ENCODE assay signal across 13 cellular contexts in the genomic region with DNA sequence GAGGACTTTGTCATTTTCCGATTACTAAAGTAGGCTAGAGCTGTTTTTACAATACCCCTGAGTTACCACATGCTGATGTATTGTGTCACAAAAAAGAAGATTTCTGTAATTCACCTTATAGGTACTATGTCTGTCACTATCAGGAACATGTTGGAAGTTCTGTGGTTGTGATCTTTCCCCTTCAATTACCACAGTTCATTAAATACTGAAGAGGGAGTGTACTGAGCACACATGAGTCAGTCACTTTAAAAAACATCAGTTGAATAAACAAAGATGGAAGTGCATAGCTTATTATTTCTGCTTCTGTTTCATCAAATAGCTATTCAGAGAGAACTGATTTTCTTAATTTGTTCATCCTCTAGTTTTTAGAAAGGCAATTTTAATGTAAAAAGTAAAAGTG. TPM values are rescaled to one million over a fixed set of nuclear protein-coding genes. Genes with fewer than 3 reads are reported as not detected.
DNase-seq lines count a peak whose midpoint lies in the region; ATAC-seq and TF ChIP-seq lines count a peak whose summit lies in the region.
"Had no signal": no experiment of that assay in that cellular context is flagged by ENCODE, and none has a peak within 500 bp of the region (broad histone marks: within the 10 kb centered on the region; RNA-seq: fewer than 3 reads in every experiment).

No MANE protein-coding gene starts in this region.

- DNase-seq in NCI-H2196 (lab: John Stamatoyannopoulos, UW; ENCODE audit: unreplicated experiment) (peak; percentile 12), NCI-H2196 treated with DMSO at 0.1 percent for 48 hours (lab: John Stamatoyannopoulos, UW; ENCODE audit: unreplicated experiment) (no peak), NCI-H510A treated with DMSO at 0.1 percent for 48 hours (lab: John Stamatoyannopoulos, UW) (peak; percentile 46), epithelial cell of proximal tubule (ENCODE audit: low read depth) (peak; percentile 37), GM23338 (ENCODE audit: low spot score) (no peak), tibial nerve (ENCODE audit: low spot score in 2 of 2) (no peak), upper lobe of right lung (no peak)
- DNase-seq in stimulated activated effector memory CD8-positive, alpha-beta T cell treated with anti-CD3 and anti-CD28 coated beads, Interleukin-12 subunit alpha, Interleukin-12 subunit beta, amount 100 ng/mL, for 72 hours (ENCODE audit: low spot score in 2 of 2): no peak
- DNase-seq: ACHN; activated CD4-positive, alpha-beta T cell treated with anti-CD3 and anti-CD28 coated beads, Interleukin-2, amount 50 U/mL, for 48 hours; natural killer cell; T-cell had no signal

- no peaks in the 10 kb centered on the region for H3K27me3 Mint-ChIP-seq in GM23338 (ENCODE audit: insufficient read depth, low read depth, poor library complexity)
- H3K27me3 Mint-ChIP-seq: activated naive CD8-positive, alpha-beta T cell; T-cell had no signal

- H3K4me1 Mint-ChIP-seq in stimulated activated effector memory CD8-positive, alpha-beta T cell treated with anti-CD3 and anti-CD28 coated beads, Interleukin-12 subunit alpha, Interleukin-12 subunit beta, amount 100 ng/mL, for 72 hours: peaks cover 9% of the 10 kb centered on the region
- H3K4me1 Mint-ChIP-seq in GM23338: peaks cover 7% of the 10 kb centered on the region; the same call in 2 of the 3 replicates
- H3K4me1 Mint-ChIP-seq: T-cell had no signal

- no peak for TF ChIP-seq POLR2A in tibial nerve (IDR thresholded peaks at IDR 0.05)

- no peaks in the 10 kb centered on the region for H4K20me1 ChIP-seq in GM23338 (replicated peaks; ENCODE audit: insufficient read depth)

- H3K4me3 ChIP-seq in epithelial cell of proximal tubule (ENCODE audit: low read depth, low read length): no peak overlapping the region
- no peak overlapping the region for H3K4me3 ChIP-seq in GM23338
- no peak overlapping the region for H3K4me3 ChIP-seq in tibial nerve
- H3K4me3 ChIP-seq in upper lobe of right lung: no peak overlapping the region

- no peak for ATAC-seq in stimulated activated effector memory CD8-positive, alpha-beta T cell treated with anti-CD3 and anti-CD28 coated beads, Interleukin-12 subunit alpha, Interleukin-12 subunit beta, amount 100 ng/mL, for 72 hours
- no peak for ATAC-seq in GM23338
- no peak for ATAC-seq in upper lobe of right lung
- ATAC-seq: natural killer cell, T-cell had no signal

- no peaks in the 10 kb centered on the region for H3F3A ChIP-seq in GM23338 (replicated peaks; ENCODE audit: low read depth)

- TF ChIP-seq CTCF in epithelial cell of proximal tubule (conservative IDR thresholded peaks at IDR 0.05; ENCODE audit: low read depth, low read length) (no peak), GM23338 (conservative IDR thresholded peaks at IDR 0.05; ENCODE audit: low read depth in 2 of 2) (no peak), tibial nerve (IDR thresholded peaks at IDR 0.05) (no peak), upper lobe of right lung (IDR thresholded peaks at IDR 0.05) (no peak)

- H3K27ac ChIP-seq in GM23338 (ENCODE audit: low read depth) (no peak overlapping the region), tibial nerve (no peak overlapping the region), upper lobe of right lung (no peak overlapping the region)

- no peaks in the 10 kb centered on the region for H3K79me2 ChIP-seq in GM23338 (replicated peaks; ENCODE audit: insufficient read depth)

- H3K9me3 ChIP-seq in tibial nerve (no peaks in the 10 kb centered on the region), upper lobe of right lung (no peaks in the 10 kb centered on the region)

- H2AFZ ChIP-seq in GM23338: no peak overlapping the region

- no peak overlapping the region for H3K4me2 ChIP-seq in GM23338

- peak overlapping the region; percentile 27 for H3K27ac Mint-ChIP-seq in stimulated activated effector memory CD8-positive, alpha-beta T cell treated with anti-CD3 and anti-CD28 coated beads, Interleukin-12 subunit alpha, Interleukin-12 subunit beta, amount 100 ng/mL, for 72 hours
- H3K27ac Mint-ChIP-seq in GM23338: no peak overlapping the region
- H3K27ac Mint-ChIP-seq: activated naive CD8-positive, alpha-beta T cell; T-cell had no signal

- H3K4me1 ChIP-seq in GM23338 (ENCODE audit: insufficient read depth) (no peaks in the 10 kb centered on the region), tibial nerve (peaks cover 0 to 12% (median 0%) of the 10 kb centered on the region in 4 donors), upper lobe of right lung (peaks cover 4% of the 10 kb centered on the region)

- intact Hi-C loops in upper lobe of right lung (cut with DNase I): no loop called here

- no peaks in the 10 kb centered on the region for H3K9me3 Mint-ChIP-seq in stimulated activated effector memory CD8-positive, alpha-beta T cell treated with anti-CD3 and anti-CD28 coated beads, Interleukin-12 subunit alpha, Interleukin-12 subunit beta, amount 100 ng/mL, for 72 hours
- H3K9me3 Mint-ChIP-seq in GM23338: no peaks in the 10 kb centered on the region
- H3K9me3 Mint-ChIP-seq: natural killer cell, T-cell had no signal

- H3K36me3 ChIP-seq in GM23338 (ENCODE audit: insufficient read depth) (no peaks in the 10 kb centered on the region), tibial nerve (peaks cover 0 to 34% (median 3%) of the 10 kb centered on the region in 3 donors), upper lobe of right lung (peaks cover 25% of the 10 kb centered on the region)

- peaks cover 51% of the 10 kb centered on the region for H3K36me3 Mint-ChIP-seq in stimulated activated effector memory CD8-positive, alpha-beta T cell treated with anti-CD3 and anti-CD28 coated beads, Interleukin-12 subunit alpha, Interleukin-12 subunit beta, amount 100 ng/mL, for 72 hours
- H3K36me3 Mint-ChIP-seq in GM23338 (ENCODE audit: low read depth): peaks cover 21% of the 10 kb centered on the region; the same call in 2 of the 3 replicates

- no peaks in the 10 kb centered on the region for H3K27me3 ChIP-seq in GM23338 (ENCODE audit: insufficient read depth)
- no peaks in the 10 kb centered on the region for H3K27me3 ChIP-seq in tibial nerve
- H3K27me3 ChIP-seq in upper lobe of right lung: no peaks in the 10 kb centered on the region

- no peak overlapping the region for H3K4me3 Mint-ChIP-seq in stimulated activated effector memory CD8-positive, alpha-beta T cell treated with anti-CD3 and anti-CD28 coated beads, Interleukin-12 subunit alpha, Interleukin-12 subunit beta, amount 100 ng/mL, for 72 hours
- H3K4me3 Mint-ChIP-seq in GM23338: no peak overlapping the region
- H3K4me3 Mint-ChIP-seq: activated naive CD8-positive, alpha-beta T cell; natural killer cell; T-cell had no signal

- 69 to 80% methylated on average over 1 of the region's 1 CpG for WGBS in tibial nerve, 2 donors

- no peaks in the 10 kb centered on the region for H3K9me2 ChIP-seq in GM23338 (ENCODE audit: insufficient read depth)

- TF ChIP-seq EP300 in tibial nerve (IDR thresholded peaks at IDR 0.05): no peak

TF ChIP-seq in GM23338, 12 proteins besides CTCF, POLR2A, EP300 and RAD21:
- no peak for TF ChIP-seq EZH2 (IDR thresholded peaks at IDR 0.05; ENCODE audit: low read depth, unreplicated experiment)
- no peak for TF ChIP-seq POLR2AphosphoS5 (IDR thresholded peaks at IDR 0.05; ENCODE audit: low read depth)
- TF ChIP-seq EZH2phosphoT487 (IDR thresholded peaks at IDR 0.05; ENCODE audit: unreplicated experiment): no peak
TF ChIP-seq in GM23338: peak in this region for 0.

RNA-seq across cellular contexts. Expression of a gene that starts 31.7 kb away (rescaled TPM):
- 73.2 and 144 TPM in 2 replicates for total RNA-seq in epithelial cell of proximal tubule
- total RNA-seq in GM23338 (2014; rRNA removed; shearing (Covaris generic)): 232 and 321 TPM in 2 replicates
- 135 and 143 TPM in 2 replicates for polyA plus RNA-seq in GM23338 (2016; fragmentation: Nextera tagmentation; extraction: Ambion mirVana)
- 10 to 100 TPM; 46.0 to 72.0 (median 46.6) TPM for total RNA-seq in tibial nerve
- 70.4 TPM for total RNA-seq in upper lobe of right lung

RNA-seq across cellular contexts. Expression of a gene that starts 32.0 kb away (rescaled TPM):
- 20.6 and 26.5 TPM in 2 replicates for total RNA-seq in epithelial cell of proximal tubule
- 52.6 and 60.0 TPM in 2 replicates for total RNA-seq in GM23338 (2014; rRNA removed; shearing (Covaris generic))
- polyA plus RNA-seq in GM23338 (2016; fragmentation: Nextera tagmentation; extraction: Ambion mirVana): 92.5 and 109 TPM in 2 replicates
- total RNA-seq in tibial nerve: 10 to 100 TPM; 36.0 to 68.1 (median 49.7) TPM
- total RNA-seq in upper lobe of right lung: 36.5 TPM

RNA-seq across cellular contexts. Expression of a gene that starts 56.9 kb away (rescaled TPM):
- total RNA-seq in epithelial cell of proximal tubule: 1.7 and 2.1 TPM in 2 replicates
- 21.2 and 29.2 TPM in 2 replicates for total RNA-seq in GM23338 (2014; rRNA removed; shearing (Covaris generic))
- 22.7 and 24.5 TPM in 2 replicates for polyA plus RNA-seq in GM23338 (2016; fragmentation: Nextera tagmentation; extraction: Ambion mirVana)
- total RNA-seq in tibial nerve: 1,000 to 10,000 TPM in 2 of 4 donors, 100 to 1,000 TPM in 2; 536 to 1,379 (median 988) TPM
- 20.1 TPM for total RNA-seq in upper lobe of right lung
- total RNA-seq: natural killer cell had no signal

Comparison
In these comparisons a context has a peak if more than half of its experiments do, and no peak if none do; other contexts are left out.
1. DNase-seq: peak in NCI-H2196 (single experiment), NCI-H510A treated with DMSO at 0.1 percent for 48 hours (single experiment) and epithelial cell of proximal tubule (single experiment); none in NCI-H2196 treated with DMSO at 0.1 percent for 48 hours (single experiment), stimulated activated effector memory CD8-positive, alpha-beta T cell treated with anti-CD3 and anti-CD28 coated beads, Interleukin-12 subunit alpha, Interleukin-12 subunit beta, amount 100 ng/mL, for 72 hours (0 of 2), GM23338 (single experiment), tibial nerve (0 of 2) and upper lobe of right lung (single experiment).
2. RNA of a gene that starts 56.9 kb away (total RNA-seq): 536 to 1,379 TPM in tibial nerve; 21.2 to 29.2 TPM in GM23338, 20.1 TPM in upper lobe of right lung (single experiment) and 1.7 to 2.1 TPM in epithelial cell of proximal tubule; every median in the first group is over 10 times any median in the second.